Comparison of ENCODE assay signal across 14 cellular contexts in genomic region chr21:25234857-25235801, GRCh38.
DNase-seq lines count a peak whose midpoint lies in the region; ATAC-seq, FAIRE-seq and TF ChIP-seq lines count a peak whose summit lies in the region.
"Had no signal": no experiment of that assay in that cellular context is flagged by ENCODE, and none has a peak within 500 bp of the region (broad histone marks: within the 10 kb centered on the region; RNA-seq: fewer than 3 reads in every experiment).

No MANE protein-coding gene starts in this region.

- H3K9me3 Mint-ChIP-seq in stimulated activated naive CD8-positive, alpha-beta T cell treated with anti-CD3 and anti-CD28 coated beads, Interleukin-15, amount 100 ng/mL, for 72 hours, result peaks cover 13 to 27% of the 10 kb centered on the region in 2 donors
- H3K9me3 Mint-ChIP-seq: activated CD4-positive, alpha-beta memory T cell treated with anti-CD3 and anti-CD28 coated beads, Interleukin-2, amount 10 ng/mL, durations not matched to agents 7 days and 5 days had no signal

- H3K27me3 Mint-ChIP-seq in stimulated activated naive CD8-positive, alpha-beta T cell treated with anti-CD3 and anti-CD28 coated beads, Interleukin-15, amount 100 ng/mL, for 72 hours, result no peaks in the 10 kb centered on the region
- H3K27me3 Mint-ChIP-seq: activated CD4-positive, alpha-beta memory T cell treated with anti-CD3 and anti-CD28 coated beads, Interleukin-2, amount 10 ng/mL, durations not matched to agents 7 days and 5 days; activated naive CD8-positive, alpha-beta T cell had no signal

- H3K4me3 Mint-ChIP-seq in stimulated activated naive CD8-positive, alpha-beta T cell treated with anti-CD3 and anti-CD28 coated beads, Interleukin-15, amount 100 ng/mL, for 72 hours, result no peak overlapping the region
- H3K4me3 Mint-ChIP-seq: activated CD4-positive, alpha-beta memory T cell treated with anti-CD3 and anti-CD28 coated beads, Interleukin-2, amount 10 ng/mL, durations not matched to agents 7 days and 5 days; activated naive CD8-positive, alpha-beta T cell had no signal

- TF ChIP-seq CTCF in GM10266 (IDR thresholded peaks at IDR 0.05; ENCODE audit: control insufficient read depth, insufficient read depth, low read depth, missing control alignments) (no peak), D721Med (IDR thresholded peaks at IDR 0.05; ENCODE audit: insufficient read depth, missing control alignments) (no peak)

- ATAC-seq in GM19372 (IDR thresholded peaks at IDR 0.05; ENCODE audit: low read depth, unreplicated experiment) (peak; percentile 96), HG02763 (IDR thresholded peaks at IDR 0.05; ENCODE audit: unreplicated experiment) (peak; percentile 84)
- ATAC-seq in stimulated activated naive CD8-positive, alpha-beta T cell treated with anti-CD3 and anti-CD28 coated beads, Interleukin-15, amount 100 ng/mL, for 72 hours, result no peak
- ATAC-seq: left lung had no signal

- no peak overlapping the region for H3K27ac Mint-ChIP-seq in stimulated activated naive CD8-positive, alpha-beta T cell treated with anti-CD3 and anti-CD28 coated beads, Interleukin-15, amount 100 ng/mL, for 72 hours
- H3K27ac Mint-ChIP-seq: activated CD4-positive, alpha-beta memory T cell treated with anti-CD3 and anti-CD28 coated beads, Interleukin-2, amount 10 ng/mL, durations not matched to agents 7 days and 5 days; activated naive CD8-positive, alpha-beta T cell had no signal

- no peak for FAIRE-seq in D721Med (lab: Jason Lieb, UNC)

- DNase-seq in GM10266 (ENCODE audit: extremely low spot score) (peak; percentile 15), HT1080 (ENCODE audit: low read depth) (peak; percentile 17), kidney tubule cell (ENCODE audit: low spot score) (no peak), NCI-H187 (lab: John Stamatoyannopoulos, UW) (no peak), D721Med (ENCODE audit: insufficient read length, low spot score) (no peak)
- no peak for DNase-seq in stimulated activated naive CD8-positive, alpha-beta T cell treated with anti-CD3 and anti-CD28 coated beads, Interleukin-15, amount 100 ng/mL, for 72 hours
- DNase-seq: activated CD4-positive, alpha-beta memory T cell treated with anti-CD3 and anti-CD28 coated beads, Interleukin-2, amount 10 ng/mL, durations not matched to agents 7 days and 5 days; foreskin fibroblast; left lung; NCI-H748 treated with DMSO at 0.1 percent for 48 hours; ovary had no signal

- H3K4me1 Mint-ChIP-seq in stimulated activated naive CD8-positive, alpha-beta T cell treated with anti-CD3 and anti-CD28 coated beads, Interleukin-15, amount 100 ng/mL, for 72 hours, result no peaks in the 10 kb centered on the region

Comparison
In these comparisons a context has a peak if more than half of its experiments do, and no peak if none do; other contexts are left out.
1. DNase-seq: peak in GM10266 (single experiment) and HT1080 (single experiment); none in kidney tubule cell (single experiment), NCI-H187 (0 of 2), D721Med (single experiment) and stimulated activated naive CD8-positive, alpha-beta T cell treated with anti-CD3 and anti-CD28 coated beads, Interleukin-15, amount 100 ng/mL, for 72 hours (0 of 2).